In the genomic region with DNA sequence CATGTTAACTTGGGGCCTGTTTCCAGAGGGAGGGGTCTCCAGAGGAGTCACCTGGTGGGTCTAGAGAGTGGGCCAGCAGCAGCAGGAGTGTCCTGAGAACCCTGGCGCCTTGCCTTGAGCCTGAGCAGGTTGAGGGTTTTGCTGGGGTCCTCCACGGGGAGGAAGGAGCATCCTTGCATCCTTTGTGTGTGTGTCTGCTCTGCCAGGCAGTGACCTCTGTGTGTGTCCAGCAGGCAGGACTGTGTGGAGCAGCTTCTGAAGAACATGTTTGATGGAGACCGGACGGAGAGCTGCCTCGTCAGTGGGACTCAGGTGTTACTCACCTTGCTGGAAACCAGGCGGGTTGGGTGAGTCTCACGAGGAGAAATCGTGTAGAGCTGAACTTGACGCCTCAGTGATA, we compare ENCODE assay signal across 22 cellular contexts.
"Had no signal": no experiment of that assay in that cellular context is flagged by ENCODE, and none has a peak within 500 bp of the region (broad histone marks: within the 10 kb centered on the region; RNA-seq: fewer than 3 reads in every experiment).

No MANE protein-coding gene starts in this region.

- H3K27me3 ChIP-seq: heart left ventricle, spleen, stomach, thyroid gland, uterus had no signal

- H3K27ac ChIP-seq: coronary artery, heart left ventricle, parathyroid adenoma, prostate gland, spleen, stomach, thyroid gland, uterus had no signal

- DNase-seq: effector memory CD4-positive, alpha-beta T cell; mesendoderm; naive B cell; occipital lobe; retina; spleen; stimulated activated CD4-positive, alpha-beta T cell treated with anti-CD3 and anti-CD28 coated beads, Interleukin-15, amount 100 ng/mL, for 24 hours; stimulated activated CD4-positive, alpha-beta T cell treated with anti-CD3 and anti-CD28 coated beads, Interleukin-1b, Interleukin-23, amount 100 ng/mL, for 48 hours; stimulated activated CD4-positive, alpha-beta T cell treated with anti-CD3 and anti-CD28 coated beads, Interleukin-4, amount 100 ng/mL, for 24 hours; stomach; thyroid gland; uterus had no signal

- H3K4me3 ChIP-seq: coronary artery, heart left ventricle, prostate gland, spleen, stomach, thyroid gland, uterus had no signal

- FAIRE-seq: endometrium, frontal cortex, islet of Langerhans had no signal

- H3K4me1 ChIP-seq: parathyroid adenoma, prostate gland, spleen, stomach, thyroid gland, uterus had no signal

- ATAC-seq: esophagus mucosa; heart left ventricle; sciatic nerve; stimulated activated memory B cell treated with anti-CD40 and anti-IgM and Interleukin-4, amounts not matched to agents 10 μg/mL and 1 μg/mL and 100 μg/mL, for 72 hours had no signal

- H3K36me3 ChIP-seq: uterus had no signal

- H3K9me3 ChIP-seq: heart left ventricle, prostate gland, spleen, stomach, thyroid gland, uterus had no signal
